ENCODE assay signal across 1 cellular context in genomic region chr1:151472852-151473731, GRCh38.
TF ChIP-seq lines count a peak whose summit lies in the region.

No MANE protein-coding gene starts in this region.

TF ChIP-seq in K562, 482 proteins besides CTCF, POLR2A, EP300 and RAD21 (continued from another document and continues in another):
- TF ChIP-seq ZNF395 (CRISPR knock-in tag; IDR thresholded peaks at IDR 0.05), result no peak; the same call in 1 of the 2 replicates
- TF ChIP-seq, protein P1, sequence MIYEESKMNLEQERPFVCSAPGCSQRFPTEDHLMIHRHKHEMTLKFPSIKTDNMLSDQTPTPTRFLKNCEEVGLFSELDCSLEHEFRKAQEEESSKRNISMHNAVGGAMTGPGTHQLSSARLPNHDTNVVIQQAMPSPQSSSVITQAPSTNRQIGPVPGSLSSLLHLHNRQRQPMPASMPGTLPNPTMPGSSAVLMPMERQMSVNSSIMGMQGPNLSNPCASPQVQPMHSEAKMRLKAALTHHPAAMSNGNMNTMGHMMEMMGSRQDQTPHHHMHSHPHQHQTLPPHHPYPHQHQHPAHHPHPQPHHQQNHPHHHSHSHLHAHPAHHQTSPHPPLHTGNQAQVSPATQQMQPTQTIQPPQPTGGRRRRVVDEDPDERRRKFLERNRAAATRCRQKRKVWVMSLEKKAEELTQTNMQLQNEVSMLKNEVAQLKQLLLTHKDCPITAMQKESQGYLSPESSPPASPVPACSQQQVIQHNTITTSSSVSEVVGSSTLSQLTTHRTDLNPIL (CRISPR knock-in tag; IDR thresholded peaks at IDR 0.05), result no peak
- TF ChIP-seq ZNF3 (CRISPR knock-in tag; IDR thresholded peaks at IDR 0.05), result no peak
- TF ChIP-seq KHSRP (IDR thresholded peaks at IDR 0.05), result no peak
- TF ChIP-seq KDM1A (IDR thresholded peaks at IDR 0.05), result peak in 1 of 2 experiments; percentile 9; a peak in 1 of 4 replicates
- no peak for TF ChIP-seq LARP7 (IDR thresholded peaks at IDR 0.05)
- no peak for TF ChIP-seq DIDO1 (tag; IDR thresholded peaks at IDR 0.05; ENCODE audit: low read depth)
- no peak for TF ChIP-seq TCF7L2 (IDR thresholded peaks at IDR 0.05; ENCODE audit: low read depth, low read length)
- TF ChIP-seq, protein P2, sequence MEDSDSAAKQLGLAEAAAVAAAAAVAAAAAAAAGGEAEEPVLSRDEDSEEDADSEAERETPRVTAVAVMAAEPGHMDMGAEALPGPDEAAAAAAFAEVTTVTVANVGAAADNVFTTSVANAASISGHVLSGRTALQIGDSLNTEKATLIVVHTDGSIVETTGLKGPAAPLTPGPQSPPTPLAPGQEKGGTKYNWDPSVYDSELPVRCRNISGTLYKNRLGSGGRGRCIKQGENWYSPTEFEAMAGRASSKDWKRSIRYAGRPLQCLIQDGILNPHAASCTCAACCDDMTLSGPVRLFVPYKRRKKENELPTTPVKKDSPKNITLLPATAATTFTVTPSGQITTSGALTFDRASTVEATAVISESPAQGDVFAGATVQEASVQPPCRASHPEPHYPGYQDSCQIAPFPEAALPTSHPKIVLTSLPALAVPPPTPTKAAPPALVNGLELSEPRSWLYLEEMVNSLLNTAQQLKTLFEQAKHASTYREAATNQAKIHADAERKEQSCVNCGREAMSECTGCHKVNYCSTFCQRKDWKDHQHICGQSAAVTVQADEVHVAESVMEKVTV (CRISPR knock-in tag; IDR thresholded peaks at IDR 0.05), result no peak
- TF ChIP-seq CREM (IDR thresholded peaks at IDR 0.05; ENCODE audit: low read depth), result peak; percentile 78
- TF ChIP-seq ETS2 (tag; IDR thresholded peaks at IDR 0.05; ENCODE audit: borderline replicate concordance, poor library complexity, severe bottlenecking), result no peak
- no peak for TF ChIP-seq ZNF263 (CRISPR knock-in tag; IDR thresholded peaks at IDR 0.05; ENCODE audit: borderline replicate concordance)
- no peak for TF ChIP-seq ESRRA (IDR thresholded peaks at IDR 0.05; ENCODE audit: borderline replicate concordance, low read depth)
- no peak for TF ChIP-seq CTBP1 (IDR thresholded peaks at IDR 0.05; ENCODE audit: borderline replicate concordance)
- TF ChIP-seq, protein P3, sequence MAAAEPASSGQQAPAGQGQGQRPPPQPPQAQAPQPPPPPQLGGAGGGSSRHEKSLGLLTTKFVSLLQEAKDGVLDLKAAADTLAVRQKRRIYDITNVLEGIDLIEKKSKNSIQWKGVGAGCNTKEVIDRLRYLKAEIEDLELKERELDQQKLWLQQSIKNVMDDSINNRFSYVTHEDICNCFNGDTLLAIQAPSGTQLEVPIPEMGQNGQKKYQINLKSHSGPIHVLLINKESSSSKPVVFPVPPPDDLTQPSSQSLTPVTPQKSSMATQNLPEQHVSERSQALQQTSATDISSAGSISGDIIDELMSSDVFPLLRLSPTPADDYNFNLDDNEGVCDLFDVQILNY (CRISPR knock-in tag; IDR thresholded peaks at IDR 0.05), result no peak
- TF ChIP-seq, protein P4, sequence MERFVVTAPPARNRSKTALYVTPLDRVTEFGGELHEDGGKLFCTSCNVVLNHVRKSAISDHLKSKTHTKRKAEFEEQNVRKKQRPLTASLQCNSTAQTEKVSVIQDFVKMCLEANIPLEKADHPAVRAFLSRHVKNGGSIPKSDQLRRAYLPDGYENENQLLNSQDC (CRISPR knock-in tag; IDR thresholded peaks at IDR 0.05), result no peak
- TF ChIP-seq, protein P5, sequence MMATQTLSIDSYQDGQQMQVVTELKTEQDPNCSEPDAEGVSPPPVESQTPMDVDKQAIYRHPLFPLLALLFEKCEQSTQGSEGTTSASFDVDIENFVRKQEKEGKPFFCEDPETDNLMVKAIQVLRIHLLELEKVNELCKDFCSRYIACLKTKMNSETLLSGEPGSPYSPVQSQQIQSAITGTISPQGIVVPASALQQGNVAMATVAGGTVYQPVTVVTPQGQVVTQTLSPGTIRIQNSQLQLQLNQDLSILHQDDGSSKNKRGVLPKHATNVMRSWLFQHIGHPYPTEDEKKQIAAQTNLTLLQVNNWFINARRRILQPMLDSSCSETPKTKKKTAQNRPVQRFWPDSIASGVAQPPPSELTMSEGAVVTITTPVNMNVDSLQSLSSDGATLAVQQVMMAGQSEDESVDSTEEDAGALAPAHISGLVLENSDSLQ (IDR thresholded peaks at IDR 0.05), result no peak
- TF ChIP-seq, protein P6, sequence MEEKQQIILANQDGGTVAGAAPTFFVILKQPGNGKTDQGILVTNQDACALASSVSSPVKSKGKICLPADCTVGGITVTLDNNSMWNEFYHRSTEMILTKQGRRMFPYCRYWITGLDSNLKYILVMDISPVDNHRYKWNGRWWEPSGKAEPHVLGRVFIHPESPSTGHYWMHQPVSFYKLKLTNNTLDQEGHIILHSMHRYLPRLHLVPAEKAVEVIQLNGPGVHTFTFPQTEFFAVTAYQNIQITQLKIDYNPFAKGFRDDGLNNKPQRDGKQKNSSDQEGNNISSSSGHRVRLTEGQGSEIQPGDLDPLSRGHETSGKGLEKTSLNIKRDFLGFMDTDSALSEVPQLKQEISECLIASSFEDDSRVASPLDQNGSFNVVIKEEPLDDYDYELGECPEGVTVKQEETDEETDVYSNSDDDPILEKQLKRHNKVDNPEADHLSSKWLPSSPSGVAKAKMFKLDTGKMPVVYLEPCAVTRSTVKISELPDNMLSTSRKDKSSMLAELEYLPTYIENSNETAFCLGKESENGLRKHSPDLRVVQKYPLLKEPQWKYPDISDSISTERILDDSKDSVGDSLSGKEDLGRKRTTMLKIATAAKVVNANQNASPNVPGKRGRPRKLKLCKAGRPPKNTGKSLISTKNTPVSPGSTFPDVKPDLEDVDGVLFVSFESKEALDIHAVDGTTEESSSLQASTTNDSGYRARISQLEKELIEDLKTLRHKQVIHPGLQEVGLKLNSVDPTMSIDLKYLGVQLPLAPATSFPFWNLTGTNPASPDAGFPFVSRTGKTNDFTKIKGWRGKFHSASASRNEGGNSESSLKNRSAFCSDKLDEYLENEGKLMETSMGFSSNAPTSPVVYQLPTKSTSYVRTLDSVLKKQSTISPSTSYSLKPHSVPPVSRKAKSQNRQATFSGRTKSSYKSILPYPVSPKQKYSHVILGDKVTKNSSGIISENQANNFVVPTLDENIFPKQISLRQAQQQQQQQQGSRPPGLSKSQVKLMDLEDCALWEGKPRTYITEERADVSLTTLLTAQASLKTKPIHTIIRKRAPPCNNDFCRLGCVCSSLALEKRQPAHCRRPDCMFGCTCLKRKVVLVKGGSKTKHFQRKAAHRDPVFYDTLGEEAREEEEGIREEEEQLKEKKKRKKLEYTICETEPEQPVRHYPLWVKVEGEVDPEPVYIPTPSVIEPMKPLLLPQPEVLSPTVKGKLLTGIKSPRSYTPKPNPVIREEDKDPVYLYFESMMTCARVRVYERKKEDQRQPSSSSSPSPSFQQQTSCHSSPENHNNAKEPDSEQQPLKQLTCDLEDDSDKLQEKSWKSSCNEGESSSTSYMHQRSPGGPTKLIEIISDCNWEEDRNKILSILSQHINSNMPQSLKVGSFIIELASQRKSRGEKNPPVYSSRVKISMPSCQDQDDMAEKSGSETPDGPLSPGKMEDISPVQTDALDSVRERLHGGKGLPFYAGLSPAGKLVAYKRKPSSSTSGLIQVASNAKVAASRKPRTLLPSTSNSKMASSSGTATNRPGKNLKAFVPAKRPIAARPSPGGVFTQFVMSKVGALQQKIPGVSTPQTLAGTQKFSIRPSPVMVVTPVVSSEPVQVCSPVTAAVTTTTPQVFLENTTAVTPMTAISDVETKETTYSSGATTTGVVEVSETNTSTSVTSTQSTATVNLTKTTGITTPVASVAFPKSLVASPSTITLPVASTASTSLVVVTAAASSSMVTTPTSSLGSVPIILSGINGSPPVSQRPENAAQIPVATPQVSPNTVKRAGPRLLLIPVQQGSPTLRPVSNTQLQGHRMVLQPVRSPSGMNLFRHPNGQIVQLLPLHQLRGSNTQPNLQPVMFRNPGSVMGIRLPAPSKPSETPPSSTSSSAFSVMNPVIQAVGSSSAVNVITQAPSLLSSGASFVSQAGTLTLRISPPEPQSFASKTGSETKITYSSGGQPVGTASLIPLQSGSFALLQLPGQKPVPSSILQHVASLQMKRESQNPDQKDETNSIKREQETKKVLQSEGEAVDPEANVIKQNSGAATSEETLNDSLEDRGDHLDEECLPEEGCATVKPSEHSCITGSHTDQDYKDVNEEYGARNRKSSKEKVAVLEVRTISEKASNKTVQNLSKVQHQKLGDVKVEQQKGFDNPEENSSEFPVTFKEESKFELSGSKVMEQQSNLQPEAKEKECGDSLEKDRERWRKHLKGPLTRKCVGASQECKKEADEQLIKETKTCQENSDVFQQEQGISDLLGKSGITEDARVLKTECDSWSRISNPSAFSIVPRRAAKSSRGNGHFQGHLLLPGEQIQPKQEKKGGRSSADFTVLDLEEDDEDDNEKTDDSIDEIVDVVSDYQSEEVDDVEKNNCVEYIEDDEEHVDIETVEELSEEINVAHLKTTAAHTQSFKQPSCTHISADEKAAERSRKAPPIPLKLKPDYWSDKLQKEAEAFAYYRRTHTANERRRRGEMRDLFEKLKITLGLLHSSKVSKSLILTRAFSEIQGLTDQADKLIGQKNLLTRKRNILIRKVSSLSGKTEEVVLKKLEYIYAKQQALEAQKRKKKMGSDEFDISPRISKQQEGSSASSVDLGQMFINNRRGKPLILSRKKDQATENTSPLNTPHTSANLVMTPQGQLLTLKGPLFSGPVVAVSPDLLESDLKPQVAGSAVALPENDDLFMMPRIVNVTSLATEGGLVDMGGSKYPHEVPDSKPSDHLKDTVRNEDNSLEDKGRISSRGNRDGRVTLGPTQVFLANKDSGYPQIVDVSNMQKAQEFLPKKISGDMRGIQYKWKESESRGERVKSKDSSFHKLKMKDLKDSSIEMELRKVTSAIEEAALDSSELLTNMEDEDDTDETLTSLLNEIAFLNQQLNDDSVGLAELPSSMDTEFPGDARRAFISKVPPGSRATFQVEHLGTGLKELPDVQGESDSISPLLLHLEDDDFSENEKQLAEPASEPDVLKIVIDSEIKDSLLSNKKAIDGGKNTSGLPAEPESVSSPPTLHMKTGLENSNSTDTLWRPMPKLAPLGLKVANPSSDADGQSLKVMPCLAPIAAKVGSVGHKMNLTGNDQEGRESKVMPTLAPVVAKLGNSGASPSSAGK (IDR thresholded peaks at IDR 0.05), result peak; percentile 63
- no peak for TF ChIP-seq ZNF133 (CRISPR knock-in tag; IDR thresholded peaks at IDR 0.05)
- no peak for TF ChIP-seq ZNF23 (CRISPR knock-in tag; IDR thresholded peaks at IDR 0.05)
- peak; percentile 29 for TF ChIP-seq EGR1 (conservative IDR thresholded peaks at IDR 0.05)
- no peak for TF ChIP-seq CHAMP1 (IDR thresholded peaks at IDR 0.05)
- no peak for TF ChIP-seq MCM5 (IDR thresholded peaks at IDR 0.05; ENCODE audit: low read depth)
- no peak for TF ChIP-seq MEF2D (tag; conservative IDR thresholded peaks at IDR 0.05; ENCODE audit: low read depth)
- no peak for TF ChIP-seq PPARD (CRISPR knock-in tag; IDR thresholded peaks at IDR 0.05)
- TF ChIP-seq MYBL2 (IDR thresholded peaks at IDR 0.05; ENCODE audit: low read depth), result no peak
- TF ChIP-seq MYBL2 (CRISPR knock-in tag; IDR thresholded peaks at IDR 0.05; ENCODE audit: borderline replicate concordance), result no peak
- TF ChIP-seq POLR2G (IDR thresholded peaks at IDR 0.05; ENCODE audit: low read depth, low read length), result peak; percentile 62
- TF ChIP-seq, protein P7, sequence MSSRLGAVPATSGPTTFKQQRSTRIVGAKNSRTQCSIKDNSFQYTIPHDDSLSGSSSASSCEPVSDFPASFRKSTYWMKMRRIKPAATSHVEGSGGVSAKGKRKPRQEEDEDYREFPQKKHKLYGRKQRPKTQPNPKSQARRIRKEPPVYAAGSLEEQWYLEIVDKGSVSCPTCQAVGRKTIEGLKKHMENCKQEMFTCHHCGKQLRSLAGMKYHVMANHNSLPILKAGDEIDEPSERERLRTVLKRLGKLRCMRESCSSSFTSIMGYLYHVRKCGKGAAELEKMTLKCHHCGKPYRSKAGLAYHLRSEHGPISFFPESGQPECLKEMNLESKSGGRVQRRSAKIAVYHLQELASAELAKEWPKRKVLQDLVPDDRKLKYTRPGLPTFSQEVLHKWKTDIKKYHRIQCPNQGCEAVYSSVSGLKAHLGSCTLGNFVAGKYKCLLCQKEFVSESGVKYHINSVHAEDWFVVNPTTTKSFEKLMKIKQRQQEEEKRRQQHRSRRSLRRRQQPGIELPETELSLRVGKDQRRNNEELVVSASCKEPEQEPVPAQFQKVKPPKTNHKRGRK (tag; IDR thresholded peaks at IDR 0.05), result no peak
